Comparison of ENCODE assay signal across 8 cellular contexts in the genomic region with DNA sequence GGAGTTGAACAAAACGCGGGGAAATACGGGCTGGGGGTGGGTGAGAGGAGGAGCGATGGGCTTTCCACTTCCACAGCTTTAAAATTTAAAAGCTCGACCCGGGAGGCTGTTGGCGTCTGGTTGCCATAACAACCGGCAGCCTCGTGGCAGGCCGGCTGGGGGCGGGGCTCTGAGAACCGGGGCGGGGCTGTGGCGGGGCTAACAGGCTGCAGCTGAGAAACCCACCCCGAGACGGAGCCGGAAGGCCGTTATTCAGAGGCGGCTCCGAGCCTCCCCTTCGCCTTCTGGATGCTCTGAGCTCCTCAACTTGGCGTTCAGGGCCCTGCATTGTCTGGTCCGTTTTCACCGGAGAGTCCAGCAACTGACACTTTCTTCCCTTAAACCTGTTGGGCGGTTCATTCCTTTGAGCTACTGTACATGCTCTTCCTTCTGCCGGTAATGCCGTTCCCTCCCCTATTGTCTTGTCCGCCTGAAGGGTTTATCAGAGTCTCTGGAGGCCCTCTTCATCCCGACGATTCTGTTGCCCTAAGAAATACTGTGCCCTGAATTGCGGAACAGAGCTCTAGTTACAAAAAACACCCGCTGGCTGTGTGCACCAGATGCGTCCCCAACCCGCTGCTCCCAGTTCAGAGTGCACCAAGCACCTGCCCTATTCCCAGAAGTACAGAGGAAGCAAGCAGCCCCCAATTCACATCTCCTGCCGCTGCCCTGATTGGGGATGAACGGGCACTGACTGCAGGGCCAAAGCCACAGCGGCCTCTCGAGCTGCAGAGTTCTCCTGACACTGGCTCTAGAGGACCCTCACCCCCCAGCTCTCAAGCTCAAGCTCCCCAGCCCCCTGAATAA. TPM values are rescaled to one million over a fixed set of nuclear protein-coding genes. Genes with fewer than 3 reads are reported as not detected.
DNase-seq lines count a peak whose midpoint lies in the region; ATAC-seq lines count a peak whose summit lies in the region.

No MANE protein-coding gene starts in this region.

- peak overlapping the region; percentile 88 for H3K27ac ChIP-seq in CD8-positive, alpha-beta memory T cell (ENCODE audit: low read depth, low read length)

- CTCF ChIA-PET in CD8-positive, alpha-beta memory T cell (lab: Charles Lee): interaction anchor here (0.8 to 2.1 kb wide), 14 partner anchors 11 to 363 kb away, joined by 3 to 12 read pairs (median 4); a partner anchor contains a TSS

- peak overlapping the region; percentile 99 for H3K4me3 ChIP-seq in CD8-positive, alpha-beta memory T cell (ENCODE audit: low read length)
- peak overlapping the region; percentile 78 for H3K4me3 ChIP-seq in mononuclear cell (ENCODE audit: low read length)

- H3K9me3 ChIP-seq in CD8-positive, alpha-beta memory T cell (ENCODE audit: low read length): no peaks in the 10 kb centered on the region
- no peaks in the 10 kb centered on the region for H3K9me3 ChIP-seq in mononuclear cell (ENCODE audit: low read depth, low read length)

- no peaks in the 10 kb centered on the region for H3K9me3 Mint-ChIP-seq in CD8-positive, alpha-beta memory T cell

- ATAC-seq in GM19397 (IDR thresholded peaks at IDR 0.05; ENCODE audit: unreplicated experiment): peak; percentile 61
- ATAC-seq in HG03558 (IDR thresholded peaks at IDR 0.05; ENCODE audit: extremely low read depth, unreplicated experiment): peak; percentile 25

- H3K27me3 ChIP-seq in CD8-positive, alpha-beta memory T cell (ENCODE audit: insufficient read depth, low read length, poor library complexity, severe bottlenecking): no peaks in the 10 kb centered on the region
- H3K27me3 ChIP-seq in mononuclear cell (ENCODE audit: insufficient read depth, low read length): no peaks in the 10 kb centered on the region

- POLR2A ChIA-PET in CD8-positive, alpha-beta memory T cell (lab: Charles Lee): interaction anchor here (0.5 to 2.2 kb wide), 14 partner anchors 13 to 334 kb away, joined by 3 to 27 read pairs (median 4); a partner anchor contains a TSS

- peak overlapping the region; percentile 88 to 99 (median 93) for H3K27ac Mint-ChIP-seq in CD8-positive, alpha-beta memory T cell

- H3K4me1 ChIP-seq in CD8-positive, alpha-beta memory T cell (ENCODE audit: insufficient read depth, low read length): peaks cover 18% of the 10 kb centered on the region
- H3K4me1 ChIP-seq in mononuclear cell (ENCODE audit: insufficient read depth, low read length): peaks cover 16% of the 10 kb centered on the region

- peaks cover 0 to 18% (median 0%) of the 10 kb centered on the region in 3 donors for H3K36me3 Mint-ChIP-seq in CD8-positive, alpha-beta memory T cell

- DNase-seq in CD8-positive, alpha-beta memory T cell: peak; percentile 92 to 97 (median 94)
- peak; percentile 59 to 61 for DNase-seq in NOMO-1 (lab: John Stamatoyannopoulos, UW; ENCODE audit: unreplicated experiment in 2 of 2)
- DNase-seq in activated CD8-positive, alpha-beta memory T cell treated with anti-CD3 and anti-CD28 coated beads, Interleukin-2, amount 50 U/mL, for 4 hours: peak; percentile 95
- DNase-seq in epidermal melanocyte (ENCODE audit: insufficient read length, low spot score): peak; percentile 77
- DNase-seq in stimulated activated CD8-positive, alpha-beta memory T cell treated with anti-CD3 and anti-CD28 coated beads, Interleukin-2, amount 100 ng/mL, for 1 hour (ENCODE audit: low read depth in 2 of 2): peak; percentile 90

- peak overlapping the region; percentile 86 to 97 (median 91) for H3K4me3 Mint-ChIP-seq in CD8-positive, alpha-beta memory T cell

- H3K36me3 ChIP-seq in CD8-positive, alpha-beta memory T cell (ENCODE audit: insufficient read depth, low read length): peaks cover 4% of the 10 kb centered on the region

- H3K4me1 Mint-ChIP-seq in CD8-positive, alpha-beta memory T cell: peaks cover 19 to 33% (median 25%) of the 10 kb centered on the region in 3 donors

- no peaks in the 10 kb centered on the region for H3K27me3 Mint-ChIP-seq in CD8-positive, alpha-beta memory T cell

RNA-seq across cellular contexts. Expression of a gene that starts 0.6 kb away (rescaled TPM):
- under 1 TPM; 0.15 to 0.31 TPM for total RNA-seq in CD8-positive, alpha-beta memory T cell
- 0.35 TPM for polyA plus RNA-seq in CD8-positive, alpha-beta memory T cell
- not detected for total RNA-seq in mononuclear cell

RNA-seq across cellular contexts. Expression of a gene that starts 0.9 kb away (rescaled TPM):
- 10 to 100 TPM; 16.9 to 18.5 TPM for total RNA-seq in CD8-positive, alpha-beta memory T cell
- polyA plus RNA-seq in CD8-positive, alpha-beta memory T cell: 4.3 TPM
- total RNA-seq in mononuclear cell: 3.8 TPM

RNA-seq across cellular contexts. Expression of a gene that starts 32.0 kb away (rescaled TPM):
- 10 to 100 TPM; 12.7 to 13.7 TPM for total RNA-seq in CD8-positive, alpha-beta memory T cell
- polyA plus RNA-seq in CD8-positive, alpha-beta memory T cell: 15.2 TPM
- 7.7 TPM for total RNA-seq in mononuclear cell

RNA-seq across cellular contexts. Expression of a gene that starts 41.6 kb away (rescaled TPM):
- 10 to 100 TPM; 40.6 to 47.7 TPM for total RNA-seq in CD8-positive, alpha-beta memory T cell
- polyA plus RNA-seq in CD8-positive, alpha-beta memory T cell: 89.2 TPM
- 28.0 TPM for total RNA-seq in mononuclear cell

RNA-seq across cellular contexts. Expression of a gene that starts 53.2 kb away (rescaled TPM):
- total RNA-seq in CD8-positive, alpha-beta memory T cell: not detected
- not detected for polyA plus RNA-seq in CD8-positive, alpha-beta memory T cell
- total RNA-seq in mononuclear cell: not detected

Comparison
In these comparisons a context has a peak if more than half of its experiments do, and no peak if none do; other contexts are left out.
1. Peak in every context shown above with its lines: DNase-seq, ATAC-seq, H3K4me3 ChIP-seq and H3K27ac ChIP-seq.